Comparison of ENCODE assay signal across 8 cellular contexts in the genomic region with DNA sequence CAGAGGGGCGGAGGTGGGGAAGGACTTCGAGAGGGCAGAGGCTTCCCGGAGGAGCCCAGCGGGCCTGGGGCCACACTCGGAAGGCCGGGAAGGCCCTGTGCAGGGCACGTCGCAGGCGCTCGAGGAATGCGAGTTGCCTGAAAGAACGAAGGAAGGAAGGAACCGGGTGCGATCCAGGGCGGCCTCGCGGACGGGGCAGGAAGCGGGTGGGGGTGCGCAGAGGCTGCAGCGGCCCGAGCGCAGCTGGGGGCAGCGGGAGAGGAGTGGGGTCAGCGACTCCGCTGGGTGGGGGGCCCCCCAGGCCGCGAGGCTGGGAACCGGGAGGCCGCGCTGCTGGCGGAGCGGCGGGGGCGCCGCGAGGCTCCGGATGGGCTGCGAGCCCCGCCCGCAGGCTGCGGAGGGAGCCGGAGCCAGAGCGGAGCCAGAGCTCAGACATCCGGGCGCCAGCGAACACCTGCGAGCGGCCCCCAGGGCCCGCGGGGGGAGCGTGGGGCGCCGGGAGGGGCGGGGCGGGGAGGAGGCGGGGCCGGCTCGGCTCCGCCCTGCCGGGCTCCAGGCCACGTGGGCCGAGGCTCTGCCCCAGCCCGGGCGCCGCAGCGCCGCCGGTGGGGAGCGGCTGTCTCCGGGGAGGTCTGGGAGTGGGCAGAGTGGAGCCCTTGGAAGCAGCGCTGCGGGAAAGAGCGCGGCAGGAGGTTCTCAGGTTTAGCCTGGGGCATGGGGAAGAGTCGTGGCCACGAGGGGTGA. TPM values are rescaled to one million over a fixed set of nuclear protein-coding genes. Genes with fewer than 3 reads are reported as not detected.
DNase-seq lines count a peak whose midpoint lies in the region; ATAC-seq and TF ChIP-seq lines count a peak whose summit lies in the region.

No MANE protein-coding gene starts in this region.

- peak overlapping the region; percentile 87 for H2BK15ac ChIP-seq in mesenchymal stem cell (ENCODE audit: low read depth, poor library complexity, severe bottlenecking)

- intact Hi-C loops in CD14-positive monocyte (cut with micrococcal nuclease): loop anchor here (5.0 to 10.0 kb wide), 3 partner anchors 38 to 200 kb away; a partner anchor contains a TSS

- peaks cover 66 to 80% (median 78%) of the 10 kb centered on the region in 3 donors for H3K27me3 Mint-ChIP-seq in CD14-positive monocyte (ENCODE audit: low read depth in 3 of 3)

- H3K36me3 ChIP-seq in mesenchymal stem cell (ENCODE audit: control insufficient read depth in 1 of 2, insufficient read depth in 2 of 2, low read depth in 1 of 2, low read length in 2 of 2): no peaks in the 10 kb centered on the region

- no peak overlapping the region for H2AK5ac ChIP-seq in mesenchymal stem cell (ENCODE audit: low read length, severe bottlenecking)

- peak overlapping the region; percentile 52 to 84 for H3K4me3 ChIP-seq in mesenchymal stem cell (ENCODE audit: insufficient read depth in 1 of 2, low read depth in 1 of 2, low read length in 2 of 2)

- peak overlapping the region in 1 of 2 experiments; percentile 63 for H3K14ac ChIP-seq in mesenchymal stem cell (ENCODE audit: low read length in 2 of 2)

- H2BK5ac ChIP-seq in mesenchymal stem cell (ENCODE audit: low read depth, low read length, poor library complexity, severe bottlenecking): peak overlapping the region; percentile 22

- H3K4me3 Mint-ChIP-seq in CD14-positive monocyte: peak overlapping the region; percentile 84 to 92

- H3K27ac ChIP-seq in mesenchymal stem cell (ENCODE audit: low read length, poor library complexity, severe bottlenecking): peak overlapping the region; percentile 51

- peaks cover 31% of the 10 kb centered on the region for H3K4me1 ChIP-seq in mesenchymal stem cell (ENCODE audit: control insufficient read depth, insufficient read depth, low read depth, low read length)

- peaks cover 3% of the 10 kb centered on the region for H3K79me1 ChIP-seq in mesenchymal stem cell (replicated peaks; ENCODE audit: low read length, poor library complexity, severe bottlenecking)

- peak overlapping the region; percentile 83 for H3K4me2 ChIP-seq in mesenchymal stem cell (ENCODE audit: low read length, poor library complexity, severe bottlenecking)

- H3K4me1 Mint-ChIP-seq in CD14-positive monocyte: peaks cover 38% of the 10 kb centered on the region

- peak overlapping the region; percentile 98 for H2BK120ac ChIP-seq in mesenchymal stem cell (ENCODE audit: low read depth, low read length)

- peak; percentile 67 for DNase-seq in CD14-positive monocyte (ENCODE audit: low spot score)
- peak; percentile 98 for DNase-seq in NCI-H748 (lab: John Stamatoyannopoulos, UW; ENCODE audit: unreplicated experiment)
- peak; percentile 49 to 75 for DNase-seq in activated CD8-positive, alpha-beta memory T cell treated with anti-CD3 and anti-CD28 coated beads for 1 hour (ENCODE audit: extremely low read depth in 1 of 2, low read depth in 1 of 2)
- DNase-seq in effector CD4-positive, alpha-beta T cell: peak; percentile 78
- DNase-seq in mesenchymal stem cell: peak; percentile 94
- DNase-seq in stimulated activated CD8-positive, alpha-beta memory T cell treated with anti-CD3 and anti-CD28 coated beads, Interleukin-12 subunit alpha, Interleukin-12 subunit beta, amount 100 ng/mL, for 4 hours (ENCODE audit: low read depth): peak; percentile 79

- peak overlapping the region; percentile 93 to 96 for H3K18ac ChIP-seq in mesenchymal stem cell (ENCODE audit: low read depth in 1 of 2, low read length in 2 of 2)

- peak overlapping the region; percentile 97 for H3K9ac ChIP-seq in mesenchymal stem cell (ENCODE audit: low read length)

- H4K91ac ChIP-seq in mesenchymal stem cell (ENCODE audit: low read length): peak overlapping the region; percentile 72

- peaks cover 0 to 29% of the 10 kb centered on the region in 2 experiments for H3K27me3 ChIP-seq in mesenchymal stem cell (ENCODE audit: control insufficient read depth in 1 of 2, insufficient read depth in 1 of 2, low read length in 2 of 2)

- peak overlapping the region; percentile 36 for H2AFZ ChIP-seq in mesenchymal stem cell (ENCODE audit: low read depth, low read length)

- peaks cover 0 to 18% (median 8%) of the 10 kb centered on the region in 7 donors for H3K9me3 Mint-ChIP-seq in CD14-positive monocyte

- H3K36me3 Mint-ChIP-seq in CD14-positive monocyte: peaks cover 0 to 13% of the 10 kb centered on the region in 2 donors

- TF ChIP-seq CTCF in CD14-positive monocyte (IDR thresholded peaks at IDR 0.05): peak; percentile 24

- H4K8ac ChIP-seq in mesenchymal stem cell (ENCODE audit: low read length): peak overlapping the region; percentile 89

- no peaks in the 10 kb centered on the region for H3K9me3 ChIP-seq in mesenchymal stem cell (ENCODE audit: control insufficient read depth, low read length)

- peak overlapping the region in 6 of 7 donors; percentile 19 to 84 (median 64) for H3K27ac Mint-ChIP-seq in CD14-positive monocyte

- no peak overlapping the region for H3K23ac ChIP-seq in mesenchymal stem cell (ENCODE audit: low read length in 2 of 2)

- H2BK12ac ChIP-seq in mesenchymal stem cell (ENCODE audit: low read length in 2 of 2): peak overlapping the region; percentile 81 to 95

- ATAC-seq in GM19324 (IDR thresholded peaks at IDR 0.05; ENCODE audit: low FRiP score, unreplicated experiment) (peak; percentile 53), HG03469 (IDR thresholded peaks at IDR 0.05; ENCODE audit: unreplicated experiment) (peak; percentile 37)

- peak overlapping the region; percentile 88 to 90 for H3K4ac ChIP-seq in mesenchymal stem cell (ENCODE audit: low read depth in 1 of 2, low read length in 2 of 2)

- under 1% methylated on average over 61 of the region's 77 CpGs for WGBS in mesenchymal stem cell

RNA-seq across cellular contexts. Expression of a gene that starts 4.6 kb away (rescaled TPM):
- 1 to 10 TPM; 1.1 to 2.5 TPM for polyA plus RNA-seq in CD14-positive monocyte
- polyA plus RNA-seq in mesenchymal stem cell (2013, experiment 1 of 2): 497 TPM
- polyA plus RNA-seq in mesenchymal stem cell (2013, experiment 2 of 2): 504 TPM

RNA-seq across cellular contexts. Expression of a gene that starts 23.6 kb away (rescaled TPM):
- 1 to 10 TPM in 1 of 2 donors, under 1 TPM in 1; 0.24 to 1.8 TPM for polyA plus RNA-seq in CD14-positive monocyte
- 0.59 TPM for polyA plus RNA-seq in mesenchymal stem cell (2013, experiment 1 of 2)
- 0.44 TPM for polyA plus RNA-seq in mesenchymal stem cell (2013, experiment 2 of 2)

Comparison
In these comparisons a context has a peak if more than half of its experiments do, and no peak if none do; other contexts are left out.
1. Peak in every context shown above with its lines: DNase-seq, ATAC-seq, H3K4me3 ChIP-seq and H3K27ac ChIP-seq.